ENCODE assay signal across 27 cellular contexts in the genomic region with DNA sequence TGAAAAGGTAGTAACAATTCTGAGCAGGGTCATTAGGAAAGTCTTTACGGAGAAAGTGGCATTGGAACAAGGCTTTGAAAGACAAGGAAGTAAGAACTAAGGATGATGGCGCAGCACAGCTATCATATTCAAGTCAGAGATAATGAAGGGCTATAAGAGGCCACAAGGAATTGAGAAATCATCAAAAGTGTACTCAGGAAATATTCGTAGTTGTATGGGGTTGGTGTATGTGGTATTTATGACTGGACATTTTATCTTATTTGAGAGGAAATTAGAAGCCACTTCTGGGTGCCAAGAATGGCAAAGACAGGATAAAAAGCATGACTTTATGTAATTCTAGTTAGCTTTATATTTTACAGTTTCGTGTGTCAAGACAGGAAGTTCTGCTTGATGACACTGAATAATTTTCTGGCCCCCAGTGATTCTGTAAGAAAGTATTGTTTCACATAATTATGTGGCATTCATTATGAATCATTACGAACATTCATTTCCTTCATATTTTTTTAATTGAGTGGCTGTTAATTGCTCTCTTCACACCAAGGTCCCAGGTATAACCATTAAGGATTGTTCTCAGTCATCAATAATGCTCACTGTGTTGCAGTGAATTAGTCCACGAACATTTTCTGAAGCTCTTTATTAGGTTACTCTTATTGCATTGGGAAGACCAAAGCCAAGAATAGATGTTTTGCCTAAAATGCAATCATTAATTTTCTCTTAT.
"Had no signal": no experiment of that assay in that cellular context is flagged by ENCODE, and none has a peak within 500 bp of the region (broad histone marks: within the 10 kb centered on the region; RNA-seq: fewer than 3 reads in every experiment).

No MANE protein-coding gene starts in this region.

- DNase-seq: colonic mucosa; effector CD8-positive, alpha-beta T cell; endodermal cell; foreskin melanocyte; glutamatergic neuron; heart right ventricle; hippocampal formation; left cardiac atrium; left lung; mesenchymal stem cell; mucosa of descending colon; naive B cell; nephron progenitor cell; nucleus accumbens; sigmoid colon; stimulated activated CD4-positive, alpha-beta T cell treated with anti-CD3 and anti-CD28 coated beads, Interleukin-4, amount 100 ng/mL, for 4 hours; stimulated activated naive B cell treated with anti-CD40 and anti-IgM and Interleukin-4, amounts not matched to agents 10 μg/mL and 1 μg/mL and 100 μg/mL, for 72 hours; stomach; thyroid gland; trophoblast cell had no signal

- H3K36me3 ChIP-seq: colonic mucosa, esophagus muscularis mucosa, heart right ventricle, left lung, prostate gland, right atrium auricular region, sigmoid colon, stomach, thyroid gland, vagina had no signal

- H3K27me3 Mint-ChIP-seq: dendritic cell treated with granulocyte-macrophage colony-stimulating factor and Interleukin-4, amounts not matched to agents 40 ng/mL and 50 ng/mL, for 4 days had no signal

- H3K4me1 ChIP-seq: colonic mucosa, prostate gland, sigmoid colon, vagina had no signal

- FAIRE-seq: islet of Langerhans had no signal

- H3K9me3 Mint-ChIP-seq: dendritic cell treated with granulocyte-macrophage colony-stimulating factor and Interleukin-4, amounts not matched to agents 40 ng/mL and 50 ng/mL, for 4 days had no signal

- H3K27ac ChIP-seq: colonic mucosa, esophagus muscularis mucosa, heart right ventricle, left lung, prostate gland, right atrium auricular region, sigmoid colon, stomach, thyroid gland, vagina had no signal

- H3K4me3 Mint-ChIP-seq: dendritic cell treated with granulocyte-macrophage colony-stimulating factor and Interleukin-4, amounts not matched to agents 40 ng/mL and 50 ng/mL, for 4 days; endodermal cell; mesothelial cell of epicardium; naive B cell; nephron progenitor cell; stimulated activated naive B cell treated with anti-CD40 and anti-IgM and Interleukin-4, amounts not matched to agents 10 μg/mL and 1 μg/mL and 100 μg/mL, for 72 hours had no signal

- ATAC-seq: heart right ventricle; left cardiac atrium; left lung; mucosa of descending colon; stimulated activated naive B cell treated with anti-CD40 and anti-IgM and Interleukin-4, amounts not matched to agents 10 μg/mL and 1 μg/mL and 100 μg/mL, for 72 hours had no signal

- H3K36me3 Mint-ChIP-seq: mesothelial cell of epicardium; naive B cell; stimulated activated naive B cell treated with anti-CD40 and anti-IgM and Interleukin-4, amounts not matched to agents 10 μg/mL and 1 μg/mL and 100 μg/mL, for 72 hours had no signal

- H3K4me3 ChIP-seq: colonic mucosa, esophagus muscularis mucosa, heart right ventricle, left lung, mucosa of descending colon, prostate gland, right atrium auricular region, sigmoid colon, stomach, thyroid gland, vagina had no signal

- H3K4me1 Mint-ChIP-seq: endodermal cell, mesothelial cell of epicardium, naive B cell, nephron progenitor cell had no signal

- H3K27me3 ChIP-seq: colonic mucosa, esophagus muscularis mucosa, left lung, right atrium auricular region, sigmoid colon, stomach, thyroid gland, vagina had no signal

- H3K9me3 ChIP-seq: colonic mucosa, esophagus muscularis mucosa, heart right ventricle, left lung, mucosa of descending colon, prostate gland, right atrium auricular region, sigmoid colon, stomach, thyroid gland, vagina had no signal

- H3K27ac Mint-ChIP-seq: dendritic cell treated with granulocyte-macrophage colony-stimulating factor and Interleukin-4, amounts not matched to agents 40 ng/mL and 50 ng/mL, for 4 days; endodermal cell; mesothelial cell of epicardium; naive B cell; nephron progenitor cell; stimulated activated naive B cell treated with anti-CD40 and anti-IgM and Interleukin-4, amounts not matched to agents 10 μg/mL and 1 μg/mL and 100 μg/mL, for 72 hours had no signal
